Comparison of ENCODE assay signal across 1 cellular context in genomic region chr15:39468828-39469227, GRCh38.
TF ChIP-seq lines count a peak whose summit lies in the region.

No MANE protein-coding gene starts in this region.

TF ChIP-seq in endothelial cell of umbilical vein, 7 proteins besides CTCF, POLR2A, EP300 and RAD21 (continued from another document):
- no peak for TF ChIP-seq EZH2 (IDR thresholded peaks at IDR 0.05; ENCODE audit: borderline replicate concordance, low read depth, low read length, severe bottlenecking)
- TF ChIP-seq MYC (IDR thresholded peaks at IDR 0.05; ENCODE audit: low read depth, low read length) = no peak
- no peak for TF ChIP-seq POLR2AphosphoS5 (IDR thresholded peaks at IDR 0.05; ENCODE audit: insufficient read depth, low read depth, low read length)
- TF ChIP-seq, protein P1, sequence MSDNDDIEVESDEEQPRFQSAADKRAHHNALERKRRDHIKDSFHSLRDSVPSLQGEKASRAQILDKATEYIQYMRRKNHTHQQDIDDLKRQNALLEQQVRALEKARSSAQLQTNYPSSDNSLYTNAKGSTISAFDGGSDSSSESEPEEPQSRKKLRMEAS (IDR thresholded peaks at IDR 0.05; ENCODE audit: insufficient read depth, insufficient read length) = no peak
